In genomic region chr1:89942825-89943658, GRCh38 we compare ENCODE assay signal across 10 cellular contexts. TPM values are rescaled to one million over a fixed set of nuclear protein-coding genes. Genes with fewer than 3 reads are reported as not detected.
A peak's percentile ranks its signal among the peaks of the same experiment; 100 is the strongest.
DNase-seq lines count a peak whose midpoint lies in the region; ATAC-seq, FAIRE-seq and TF ChIP-seq lines count a peak whose summit lies in the region.
"Had no signal": no experiment of that assay in that cellular context is flagged by ENCODE, and none has a peak within 500 bp of the region (broad histone marks: within the 10 kb centered on the region; RNA-seq: fewer than 3 reads in every experiment).

No MANE protein-coding gene starts in this region.

- no TSS peak for BruUV-seq in MCF 10A (replicated peaks; lab: Mats Ljungman, UMichigan)
- BruUV-seq in K562 (replicated peaks; lab: Mats Ljungman, UMichigan): no TSS peak

- H3K27me3 Mint-ChIP-seq in MCF 10A (ENCODE audit: insufficient read depth, unreplicated experiment) (no peaks in the 10 kb centered on the region), type B pancreatic cell (no peaks in the 10 kb centered on the region)

- no peak for TF ChIP-seq EP300 in K562 (IDR thresholded peaks at IDR 0.05; ENCODE audit: low read length)

- POLR2A ChIA-PET in MCF 10A (lab: Yijun Ruan, JAX) (interaction anchor here (0.6 to 2.4 kb wide), 12 partner anchors 9 to 122 kb away, joined by 3 to 11 read pairs (median 3); partner anchors contain the start of genes LRRC8D and ZNF326), K562 (lab: Yijun Ruan, JAX) (interaction anchor here (1.2 kb wide), 1 partner anchor 25 kb away, joined by 3 read pairs; no protein-coding TSS in a partner anchor)

- ATAC-seq in K562 (no peak), left lobe of liver (peak; percentile 72)

- DNase-seq in MCF 10A (ENCODE audit: unreplicated experiment) (peak; percentile 84), breast epithelium (ENCODE audit: low spot score in 2 of 2) (no peak), K562 (ENCODE audit: extremely low read depth in 1 of 4, low spot score in 3 of 4) (no peak), left lobe of liver (ENCODE audit: low spot score) (no peak), type B pancreatic cell (ENCODE audit: extremely low spot score, unreplicated experiment) (no peak), prostate gland (ENCODE audit: low spot score) (no peak), Peyer's patch (no peak), GF-D8 (lab: John Stamatoyannopoulos, UW) (no peak)
- DNase-seq: NCI-H510A had no signal

- CTCF ChIA-PET in MCF 10A (lab: Yijun Ruan, JAX) (interaction anchor here (0.8 to 2.0 kb wide), 6 partner anchors 11 to 141 kb away, joined by 3 to 5 read pairs (median 4); no protein-coding TSS in a partner anchor), K562 (lab: Yijun Ruan, JAX; ENCODE audit: low intra/inter-chr PET ratio) (no interaction called here)

- H3K36me3 Mint-ChIP-seq in MCF 10A (ENCODE audit: insufficient read depth, unreplicated experiment) (peaks cover 5% of the 10 kb centered on the region), type B pancreatic cell (peaks cover 4% of the 10 kb centered on the region)

- no peak for TF ChIP-seq POLR2A in breast epithelium (IDR thresholded peaks at IDR 0.05)
- TF ChIP-seq POLR2A in K562 (conservative IDR thresholded peaks at IDR 0.05): no peak
- no peak for TF ChIP-seq POLR2A in prostate gland (IDR thresholded peaks at IDR 0.05)
- no peak for TF ChIP-seq POLR2A in Peyer's patch (IDR thresholded peaks at IDR 0.05)

- WGBS in K562 (ENCODE audit: insufficient coverage, low coverage, missing lambda C conversion rate): 80% methylated on average over 8 of the region's 8 CpGs
- WGBS in prostate gland: 66% methylated on average over 8 of the region's 8 CpGs

- no peak overlapping the region for H3K4me3 Mint-ChIP-seq in MCF 10A (ENCODE audit: unreplicated experiment)
- no peak overlapping the region for H3K4me3 Mint-ChIP-seq in type B pancreatic cell

- TF ChIP-seq RAD21 in K562 (CRISPR knock-in tag; conservative IDR thresholded peaks at IDR 0.05 in 1 of 2, IDR thresholded peaks at IDR 0.05 in 1 of 2): no peak

- no peak overlapping the region for H3K4me3 ChIP-seq in breast epithelium
- H3K4me3 ChIP-seq in K562: no peak overlapping the region
- no peak overlapping the region for H3K4me3 ChIP-seq in prostate gland
- H3K4me3 ChIP-seq in Peyer's patch: no peak overlapping the region

- H3K27me3 ChIP-seq in breast epithelium: no peaks in the 10 kb centered on the region
- no peaks in the 10 kb centered on the region for H3K27me3 ChIP-seq in K562 (ENCODE audit: control insufficient read depth in 2 of 2, insufficient read depth in 2 of 2, low read length in 2 of 2)
- H3K27me3 ChIP-seq in prostate gland (replicated peaks; ENCODE audit: insufficient read depth): no peaks in the 10 kb centered on the region
- H3K27me3 ChIP-seq in Peyer's patch: no peaks in the 10 kb centered on the region

- no peaks in the 10 kb centered on the region for H3K9me3 Mint-ChIP-seq in MCF 10A (ENCODE audit: unreplicated experiment)
- H3K9me3 Mint-ChIP-seq in type B pancreatic cell: no peaks in the 10 kb centered on the region

- H4K20me1 ChIP-seq in K562 (replicated peaks; ENCODE audit: control insufficient read depth, insufficient read depth, low read length): no peaks in the 10 kb centered on the region

- H3K36me3 ChIP-seq in breast epithelium (no peaks in the 10 kb centered on the region), K562 (ENCODE audit: control insufficient read depth, insufficient read depth, low read length) (no peaks in the 10 kb centered on the region), prostate gland (no peaks in the 10 kb centered on the region), Peyer's patch (no peaks in the 10 kb centered on the region)

- in situ Hi-C loops in K562 (cut with MboI): no loop called here

- peaks cover 20% of the 10 kb centered on the region for H3K4me1 Mint-ChIP-seq in MCF 10A (ENCODE audit: insufficient read depth, unreplicated experiment)
- H3K4me1 Mint-ChIP-seq in type B pancreatic cell (ENCODE audit: unreplicated experiment): peaks cover 22% of the 10 kb centered on the region

- no peak overlapping the region for H3K4me2 ChIP-seq in K562 (ENCODE audit: insufficient read depth, low read length)

- H3K9me1 ChIP-seq in K562 (ENCODE audit: control insufficient read depth, insufficient read depth, low read length): no peaks in the 10 kb centered on the region

- H3K9me3 ChIP-seq in breast epithelium (no peaks in the 10 kb centered on the region), K562 (replicated peaks; ENCODE audit: control insufficient read depth, insufficient read depth, low read depth, low read length) (no peaks in the 10 kb centered on the region), prostate gland (no peaks in the 10 kb centered on the region), Peyer's patch (no peaks in the 10 kb centered on the region)

- H3K27ac ChIP-seq in breast epithelium (no peak overlapping the region), K562 (ENCODE audit: extremely low read depth, low read depth, low read length) (no peak overlapping the region), prostate gland (no peak overlapping the region), Peyer's patch (no peak overlapping the region)

- no peak for TF ChIP-seq CTCF in MCF 10A (IDR thresholded peaks at IDR 0.05; ENCODE audit: unreplicated experiment)
- TF ChIP-seq CTCF in breast epithelium (IDR thresholded peaks at IDR 0.05): no peak
- no peak for TF ChIP-seq CTCF in K562 (IDR thresholded peaks at IDR 0.05 in 2 of 3, conservative IDR thresholded peaks at IDR 0.05 in 1 of 3; ENCODE audit: insufficient read depth in 2 of 3, low read depth in 1 of 3, low read length in 3 of 3)
- no peak for TF ChIP-seq CTCF in type B pancreatic cell (conservative IDR thresholded peaks at IDR 0.05)
- no peak for TF ChIP-seq CTCF in prostate gland (IDR thresholded peaks at IDR 0.05)
- TF ChIP-seq CTCF in Peyer's patch (IDR thresholded peaks at IDR 0.05): no peak

- no peak for FAIRE-seq in K562 (lab: Jason Lieb, UNC)
- FAIRE-seq: A204.1 had no signal

- no peaks in the 10 kb centered on the region for H3K4me1 ChIP-seq in breast epithelium
- H3K4me1 ChIP-seq in K562 (replicated peaks in 1 of 2; ENCODE audit: control insufficient read depth in 2 of 2, insufficient read depth in 2 of 2, low read length in 2 of 2): peaks cover 4 to 40% of the 10 kb centered on the region in 2 experiments; a peak in 4 of 5 replicates
- no peaks in the 10 kb centered on the region for H3K4me1 ChIP-seq in prostate gland (replicated peaks)
- H3K4me1 ChIP-seq in Peyer's patch: no peaks in the 10 kb centered on the region

- H2AFZ ChIP-seq in K562 (ENCODE audit: low read depth, low read length): no peak overlapping the region

- no peaks in the 10 kb centered on the region for H3K79me2 ChIP-seq in K562 (ENCODE audit: control insufficient read depth, insufficient read depth, low read length)

- H3K27ac Mint-ChIP-seq in MCF 10A (ENCODE audit: low read depth, unreplicated experiment) (peak overlapping the region; percentile 26), type B pancreatic cell (peak overlapping the region; percentile 60)

- intact Hi-C loops in MCF 10A (cut with micrococcal nuclease): no loop called here
- intact Hi-C loops in breast epithelium (cut with DNase I; ENCODE audit: low total_unique reads): no loop called here
- intact Hi-C loops in K562 (cut with micrococcal nuclease): no loop called here
- intact Hi-C loops in prostate gland (cut with DNase I): no loop called here

- H3K9ac ChIP-seq in K562 (ENCODE audit: insufficient read depth in 1 of 2, low read depth in 2 of 2, low read length in 2 of 2): no peak overlapping the region

TF ChIP-seq in K562, 482 proteins besides CTCF, POLR2A, EP300 and RAD21 (continues in another document):
- TF ChIP-seq FUS (optimal IDR thresholded peaks at IDR 0.05; ENCODE audit: low read depth, low read length) (no peak), E2F1 (CRISPR knock-in tag; IDR thresholded peaks at IDR 0.05) (no peak), ZNF507 (tag; conservative IDR thresholded peaks at IDR 0.05) (no peak), CEBPB (tag; IDR thresholded peaks at IDR 0.05) (peak; percentile 30; the same call in 1 of the 2 replicates), BHLHE40 (IDR thresholded peaks at IDR 0.05; ENCODE audit: low read length) (no peak), SRF (CRISPR knock-in tag; IDR thresholded peaks at IDR 0.05) (no peak), RFX5 (IDR thresholded peaks at IDR 0.05; ENCODE audit: low read depth, low read length) (no peak), LEF1 (IDR thresholded peaks at IDR 0.05) (no peak)

RNA-seq across cellular contexts. Expression of gene ZNF326, which starts 51.9 kb away (rescaled TPM):
- total RNA-seq in MCF 10A (2022) (28.9 and 32.9 TPM in 2 replicates), breast epithelium (10 to 100 TPM; 21.9 to 31.3 (median 23.6) TPM), K562 (2014; rRNA removed) (7.2 and 9.2 TPM in 2 replicates), K562 (2014; rRNA removed; fragmentation: Illumina TruSeq; extraction: Trizol) (20.1 and 24.4 TPM in 2 replicates), K562 (2015; rRNA removed; fragmentation: Illumina TruSeq; extraction: Trizol) (17.1 and 19.4 TPM in 2 replicates), K562 (2021) (17.6 and 23.5 TPM in 2 replicates), left lobe of liver (11.2 TPM), type B pancreatic cell (ENCODE audit: low replicate concordance) (23.5 and 39.1 TPM in 2 replicates), prostate gland (10 to 100 TPM; 10.6 to 16.5 TPM), Peyer's patch (10 to 100 TPM; 22.3 to 49.9 (median 47.1) TPM)
- 16.4 and 77.7 TPM in 2 replicates for total RNA-seq in K562 (2011; cell fraction: chromatin; rRNA removed; ENCODE audit: low replicate concordance)
- total RNA-seq in K562 (2011; cell fraction: nucleolus; rRNA removed): 11.0 and 16.2 TPM in 2 replicates
- 31.3 and 61.9 TPM in 2 replicates for total RNA-seq in K562 (2011; cell fraction: nucleoplasm; rRNA removed)
- polyA plus RNA-seq in K562 (2011; rRNA removed) (29.5 and 30.6 TPM in 2 replicates), K562 (2014; fragmentation: Illumina TruSeq; extraction: Trizol) (26.8 and 33.2 TPM in 2 replicates), K562 (2014; fragmentation: Nextera tagmentation; extraction: Ambion mirVana) (1 to 10 TPM; 7.3 to 7.7 TPM), K562 (2014; rRNA removed) (30.4 and 31.6 TPM in 2 replicates)
- 10.0 and 21.1 TPM in 2 replicates for polyA plus RNA-seq in K562 (2011; cell fraction: cytosol; rRNA removed)
- polyA plus RNA-seq in K562 (2011; cell fraction: nucleus; rRNA removed): 27.1 and 38.8 TPM in 2 replicates
- 13.6 and 33.7 TPM in 2 replicates for polyA plus RNA-seq in K562 (2012)
- 44.2 and 52.3 TPM in 2 replicates for polyA minus RNA-seq in K562 (2011; rRNA and poly(A)+ RNA removed)
- polyA minus RNA-seq in K562 (2011; cell fraction: cytosol; rRNA and poly(A)+ RNA removed): 11.2 and 14.7 TPM in 2 replicates
- polyA minus RNA-seq in K562 (2011; cell fraction: nucleus; rRNA and poly(A)+ RNA removed): 63.7 and 116 TPM in 2 replicates
